ENCODE assay signal across 22 cellular contexts in the genomic region with DNA sequence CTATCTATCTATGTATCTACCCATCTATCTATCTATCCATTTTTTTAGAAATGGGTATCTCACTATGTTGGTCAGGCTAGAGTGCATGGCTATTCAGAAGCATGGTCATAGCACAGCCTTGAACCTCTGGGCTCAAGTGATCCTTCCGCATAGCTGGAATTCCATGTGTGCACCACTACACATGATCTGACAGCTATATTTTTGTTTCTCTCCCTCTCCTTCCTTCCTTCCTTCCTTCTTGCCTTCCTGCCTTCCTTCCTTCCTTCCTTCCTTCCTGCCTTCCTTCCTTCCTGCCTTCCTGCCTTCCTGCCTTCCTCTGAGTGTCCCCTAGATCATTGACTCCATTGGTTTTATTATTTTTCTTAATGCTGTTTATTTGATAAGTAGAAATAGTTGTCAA.
"Had no signal": no experiment of that assay in that cellular context is flagged by ENCODE, and none has a peak within 500 bp of the region (broad histone marks: within the 10 kb centered on the region; RNA-seq: fewer than 3 reads in every experiment).

No MANE protein-coding gene starts in this region.

- H3K27me3 ChIP-seq: colonic mucosa, foreskin keratinocyte, gastroesophageal sphincter, heart left ventricle, hepatocyte, left lung had no signal

- H3K9me3 ChIP-seq: colonic mucosa, esophagus muscularis mucosa, left lung, lower lobe of right lung, mucosa of descending colon had no signal

- H3K4me3 ChIP-seq: colonic mucosa, esophagus muscularis mucosa, gastroesophageal sphincter, heart left ventricle, hepatocyte, left lung, lower lobe of right lung, mucosa of descending colon had no signal

- H3K27ac ChIP-seq: colonic mucosa, esophagus muscularis mucosa, foreskin keratinocyte, gastroesophageal sphincter, heart left ventricle, hepatocyte, left lung, lower lobe of right lung had no signal

- H3K4me1 ChIP-seq: colonic mucosa, esophagus muscularis mucosa, foreskin keratinocyte, gastroesophageal sphincter, heart left ventricle, left lung, lower lobe of right lung had no signal

- H3K36me3 Mint-ChIP-seq: immature natural killer cell had no signal

- H2AFZ ChIP-seq: hepatocyte had no signal

- H3K4me1 Mint-ChIP-seq: immature natural killer cell had no signal

- H3K27me3 Mint-ChIP-seq: dendritic cell treated with granulocyte-macrophage colony-stimulating factor and Interleukin-4, amounts not matched to agents 40 ng/mL and 50 ng/mL, for 4 days had no signal

- DNase-seq: colonic mucosa; cortex of kidney; effector CD8-positive, alpha-beta T cell; foreskin keratinocyte; heart left ventricle; hypothalamus; immature natural killer cell; islet precursor cell; kidney; kidney glomerular epithelial cell; left lung; left ventricle myocardium superior; lower lobe of right lung; mesenchymal stem cell; mucosa of descending colon had no signal

- H3K27ac Mint-ChIP-seq: dendritic cell treated with granulocyte-macrophage colony-stimulating factor and Interleukin-4, amounts not matched to agents 40 ng/mL and 50 ng/mL, for 4 days; mesothelial cell of epicardium had no signal

- ATAC-seq: foreskin keratinocyte, gastroesophageal sphincter, heart left ventricle, left lung, left ventricle myocardium superior, lower lobe of right lung, mucosa of descending colon had no signal

- H3K4me3 Mint-ChIP-seq: dendritic cell treated with granulocyte-macrophage colony-stimulating factor and Interleukin-4, amounts not matched to agents 40 ng/mL and 50 ng/mL, for 4 days; immature natural killer cell; mesothelial cell of epicardium had no signal

- H3K4me2 ChIP-seq: hepatocyte had no signal

- H3K79me2 ChIP-seq: hepatocyte had no signal

- FAIRE-seq: endothelial cell of umbilical vein, frontal cortex, kidney had no signal

- H3K36me3 ChIP-seq: colonic mucosa, esophagus muscularis mucosa, gastroesophageal sphincter, heart left ventricle, left lung, lower lobe of right lung had no signal
